Comparison of ENCODE assay signal across 1 cellular context in the genomic region with DNA sequence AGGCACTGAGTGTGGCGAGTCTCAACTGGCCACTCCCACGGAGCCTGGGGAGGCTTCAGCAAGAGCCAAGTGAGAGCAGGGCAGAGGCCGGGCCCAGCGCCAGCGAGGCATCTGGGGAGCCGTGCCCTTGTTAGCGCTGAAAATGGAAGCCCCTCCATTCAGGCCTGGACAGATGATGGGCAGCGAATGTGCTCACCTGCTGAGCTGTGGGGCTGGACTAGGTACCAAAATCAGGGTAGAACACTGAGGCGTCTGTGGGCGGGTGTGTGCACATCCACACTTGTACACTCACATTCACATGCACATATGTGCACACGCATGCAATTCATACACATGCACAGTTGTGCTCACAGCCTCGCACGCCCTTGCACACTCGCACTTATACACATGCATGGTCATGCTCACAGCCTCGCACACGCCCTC.
TF ChIP-seq lines count a peak whose summit lies in the region.

No MANE protein-coding gene starts in this region.

TF ChIP-seq in GM12878, 131 proteins besides CTCF, POLR2A, EP300 and RAD21:
- TF ChIP-seq, protein P1, sequence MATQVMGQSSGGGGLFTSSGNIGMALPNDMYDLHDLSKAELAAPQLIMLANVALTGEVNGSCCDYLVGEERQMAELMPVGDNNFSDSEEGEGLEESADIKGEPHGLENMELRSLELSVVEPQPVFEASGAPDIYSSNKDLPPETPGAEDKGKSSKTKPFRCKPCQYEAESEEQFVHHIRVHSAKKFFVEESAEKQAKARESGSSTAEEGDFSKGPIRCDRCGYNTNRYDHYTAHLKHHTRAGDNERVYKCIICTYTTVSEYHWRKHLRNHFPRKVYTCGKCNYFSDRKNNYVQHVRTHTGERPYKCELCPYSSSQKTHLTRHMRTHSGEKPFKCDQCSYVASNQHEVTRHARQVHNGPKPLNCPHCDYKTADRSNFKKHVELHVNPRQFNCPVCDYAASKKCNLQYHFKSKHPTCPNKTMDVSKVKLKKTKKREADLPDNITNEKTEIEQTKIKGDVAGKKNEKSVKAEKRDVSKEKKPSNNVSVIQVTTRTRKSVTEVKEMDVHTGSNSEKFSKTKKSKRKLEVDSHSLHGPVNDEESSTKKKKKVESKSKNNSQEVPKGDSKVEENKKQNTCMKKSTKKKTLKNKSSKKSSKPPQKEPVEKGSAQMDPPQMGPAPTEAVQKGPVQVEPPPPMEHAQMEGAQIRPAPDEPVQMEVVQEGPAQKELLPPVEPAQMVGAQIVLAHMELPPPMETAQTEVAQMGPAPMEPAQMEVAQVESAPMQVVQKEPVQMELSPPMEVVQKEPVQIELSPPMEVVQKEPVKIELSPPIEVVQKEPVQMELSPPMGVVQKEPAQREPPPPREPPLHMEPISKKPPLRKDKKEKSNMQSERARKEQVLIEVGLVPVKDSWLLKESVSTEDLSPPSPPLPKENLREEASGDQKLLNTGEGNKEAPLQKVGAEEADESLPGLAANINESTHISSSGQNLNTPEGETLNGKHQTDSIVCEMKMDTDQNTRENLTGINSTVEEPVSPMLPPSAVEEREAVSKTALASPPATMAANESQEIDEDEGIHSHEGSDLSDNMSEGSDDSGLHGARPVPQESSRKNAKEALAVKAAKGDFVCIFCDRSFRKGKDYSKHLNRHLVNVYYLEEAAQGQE (IDR thresholded peaks at IDR 0.05; ENCODE audit: low read depth, low read length): no peak
- TF ChIP-seq EED (IDR thresholded peaks at IDR 0.05; ENCODE audit: low read depth) (no peak), GABPA (IDR thresholded peaks at IDR 0.05; ENCODE audit: low read depth) (no peak), ZNF217 (IDR thresholded peaks at IDR 0.05) (no peak)
- TF ChIP-seq, protein P2, sequence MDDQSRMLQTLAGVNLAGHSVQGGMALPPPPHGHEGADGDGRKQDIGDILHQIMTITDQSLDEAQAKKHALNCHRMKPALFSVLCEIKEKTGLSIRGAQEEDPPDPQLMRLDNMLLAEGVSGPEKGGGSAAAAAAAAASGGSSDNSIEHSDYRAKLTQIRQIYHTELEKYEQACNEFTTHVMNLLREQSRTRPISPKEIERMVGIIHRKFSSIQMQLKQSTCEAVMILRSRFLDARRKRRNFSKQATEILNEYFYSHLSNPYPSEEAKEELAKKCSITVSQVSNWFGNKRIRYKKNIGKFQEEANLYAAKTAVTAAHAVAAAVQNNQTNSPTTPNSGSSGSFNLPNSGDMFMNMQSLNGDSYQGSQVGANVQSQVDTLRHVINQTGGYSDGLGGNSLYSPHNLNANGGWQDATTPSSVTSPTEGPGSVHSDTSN (IDR thresholded peaks at IDR 0.05; ENCODE audit: insufficient replicate concordance, low read depth, low read length): peak; percentile 25
- TF ChIP-seq, protein P3, sequence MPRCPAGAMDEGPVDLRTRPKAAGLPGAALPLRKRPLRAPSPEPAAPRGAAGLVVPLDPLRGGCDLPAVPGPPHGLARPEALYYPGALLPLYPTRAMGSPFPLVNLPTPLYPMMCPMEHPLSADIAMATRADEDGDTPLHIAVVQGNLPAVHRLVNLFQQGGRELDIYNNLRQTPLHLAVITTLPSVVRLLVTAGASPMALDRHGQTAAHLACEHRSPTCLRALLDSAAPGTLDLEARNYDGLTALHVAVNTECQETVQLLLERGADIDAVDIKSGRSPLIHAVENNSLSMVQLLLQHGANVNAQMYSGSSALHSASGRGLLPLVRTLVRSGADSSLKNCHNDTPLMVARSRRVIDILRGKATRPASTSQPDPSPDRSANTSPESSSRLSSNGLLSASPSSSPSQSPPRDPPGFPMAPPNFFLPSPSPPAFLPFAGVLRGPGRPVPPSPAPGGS (IDR thresholded peaks at IDR 0.05; ENCODE audit: borderline replicate concordance, insufficient read depth, low read depth, low read length, poor library complexity, severe bottlenecking): peak; percentile 99
TF ChIP-seq in GM12878: peak in this region for 2.
